ENCODE assay signal across 8 cellular contexts in genomic region chr3:133474251-133474801, GRCh38.
DNase-seq lines count a peak whose midpoint lies in the region; ATAC-seq and TF ChIP-seq lines count a peak whose summit lies in the region.

No MANE protein-coding gene starts in this region.

- no peak for TF ChIP-seq CTCF in AG09309 (IDR thresholded peaks at IDR 0.05; ENCODE audit: control insufficient read depth, insufficient read depth, low read depth, low read length, missing control alignments)

- H3K4me3 ChIP-seq in AG09309 (ENCODE audit: control insufficient read depth, low read depth, low read length): no peak overlapping the region

- H3K27ac ChIP-seq in cingulate gyrus (ENCODE audit: low read depth, low read length): peak overlapping the region; percentile 24

- ATAC-seq in HG02678 (IDR thresholded peaks at IDR 0.05; ENCODE audit: unreplicated experiment): no peak
- ATAC-seq in HG03439 (IDR thresholded peaks at IDR 0.05; ENCODE audit: unreplicated experiment): no peak

- DNase-seq in AG09309 (ENCODE audit: low read depth): peak; percentile 10
- peak; percentile 34 for DNase-seq in M059J (ENCODE audit: low read depth)
- DNase-seq in mucosa of gallbladder (ENCODE audit: low spot score): peak; percentile 57
- no peak for DNase-seq in putamen (ENCODE audit: low spot score)
- DNase-seq in iPS-NIHi11 (ENCODE audit: low spot score): no peak

Comparison
In these comparisons a context has a peak if more than half of its experiments do, and no peak if none do; other contexts are left out.
1. DNase-seq: peak in AG09309 (single experiment), M059J (single experiment) and mucosa of gallbladder (single experiment); none in putamen (single experiment) and iPS-NIHi11 (single experiment).